Comparison of ENCODE assay signal across 8 cellular contexts in genomic region chr6:4018194-4019111, GRCh38.
DNase-seq lines count a peak whose midpoint lies in the region; ATAC-seq, FAIRE-seq and TF ChIP-seq lines count a peak whose summit lies in the region.

No MANE protein-coding gene starts in this region.

- intact Hi-C loops in mammary epithelial cell (cut with micrococcal nuclease): loop anchor here (5.0 kb wide), 1 partner anchor 881 kb away; no protein-coding TSS in a partner anchor

- dilution Hi-C loops in mammary epithelial cell (cut with HindIII; ENCODE audit: low sequenced_read_pairs): no loop called here

- peak overlapping the region; percentile 83 for H3K9ac ChIP-seq in mammary epithelial cell (ENCODE audit: insufficient read depth, low read length)

- H3K9me3 ChIP-seq in WERI-Rb-1 (ENCODE audit: severe bottlenecking): no peaks in the 10 kb centered on the region
- no peaks in the 10 kb centered on the region for H3K9me3 ChIP-seq in mammary epithelial cell (replicated peaks; ENCODE audit: insufficient read depth, low read length)
- H3K9me3 ChIP-seq in small intestine (ENCODE audit: control insufficient read depth, low read depth): no peaks in the 10 kb centered on the region

- TF ChIP-seq CTCF in AG09309 (IDR thresholded peaks at IDR 0.05; ENCODE audit: control insufficient read depth, insufficient read depth, low read depth, low read length, missing control alignments) (peak; percentile 47), WERI-Rb-1 (IDR thresholded peaks at IDR 0.05; ENCODE audit: low read depth, low read length) (peak; percentile 54), mammary epithelial cell (conservative IDR thresholded peaks at IDR 0.05 in 1 of 2, IDR thresholded peaks at IDR 0.05 in 1 of 2; ENCODE audit: extremely low read depth in 1 of 2, insufficient read depth in 1 of 2, low read depth in 1 of 2, low read length in 2 of 2) (peak; percentile 22 to 59)

- H4K20me1 ChIP-seq in mammary epithelial cell (ENCODE audit: insufficient read depth, low read length): no peaks in the 10 kb centered on the region

- peak overlapping the region; percentile 90 for H3K4me2 ChIP-seq in mammary epithelial cell (ENCODE audit: insufficient read depth, low read depth, low read length)

- H3K27ac ChIP-seq in WERI-Rb-1: peak overlapping the region; percentile 99
- peak overlapping the region; percentile 78 for H3K27ac ChIP-seq in mammary epithelial cell (ENCODE audit: insufficient read depth, low read depth, low read length)
- H3K27ac ChIP-seq in small intestine (ENCODE audit: low read depth in 1 of 2, low read length in 1 of 2): peak overlapping the region; percentile 99

- DNase-seq in AG09309 (ENCODE audit: low read depth) (peak; percentile 76), NCI-H2196 treated with DMSO at 0.1 percent for 48 hours (lab: John Stamatoyannopoulos, UW; ENCODE audit: unreplicated experiment) (peak; percentile 95), WERI-Rb-1 (peak; percentile 100), mammary epithelial cell (peak; percentile 96), iPS-NIHi11 (ENCODE audit: low spot score) (peak; percentile 93), small intestine (peak; percentile 98)

- H3K36me3 ChIP-seq in WERI-Rb-1: peaks cover 25% of the 10 kb centered on the region
- H3K36me3 ChIP-seq in mammary epithelial cell (ENCODE audit: insufficient read depth, low read length): no peaks in the 10 kb centered on the region
- H3K36me3 ChIP-seq in small intestine (ENCODE audit: control insufficient read depth in 2 of 2, insufficient read depth in 2 of 2, low read length in 2 of 2): no peaks in the 10 kb centered on the region

- H3K4me1 ChIP-seq in mammary epithelial cell (ENCODE audit: insufficient read depth, low read length) (peaks cover 15% of the 10 kb centered on the region), small intestine (ENCODE audit: control insufficient read depth in 2 of 2, insufficient read depth in 1 of 2, low read depth in 1 of 2, low read length in 1 of 2) (peaks cover 6 to 7% of the 10 kb centered on the region in 2 donors)

- H3K27me3 ChIP-seq in WERI-Rb-1 (ENCODE audit: insufficient read depth, low read depth, severe bottlenecking): no peaks in the 10 kb centered on the region
- no peaks in the 10 kb centered on the region for H3K27me3 ChIP-seq in mammary epithelial cell (ENCODE audit: insufficient read depth, low read length)
- H3K27me3 ChIP-seq in small intestine (ENCODE audit: control insufficient read depth in 2 of 2, insufficient read depth in 2 of 2, low read length in 2 of 2): no peaks in the 10 kb centered on the region

- peaks cover 67% of the 10 kb centered on the region for H3K79me2 ChIP-seq in mammary epithelial cell (ENCODE audit: insufficient read depth, low read length)

- ATAC-seq in GM18909 (IDR thresholded peaks at IDR 0.05; ENCODE audit: poor library complexity, unreplicated experiment): peak; percentile 74
- peak; percentile 57 for ATAC-seq in HG03159 (IDR thresholded peaks at IDR 0.05; ENCODE audit: unreplicated experiment)

- FAIRE-seq in small intestine (lab: Jason Lieb, UNC): no peak

- no TSS peak for BruUV-seq in mammary epithelial cell (replicated peaks; lab: Mats Ljungman, UMichigan)

- H3K4me3 ChIP-seq in AG09309 (ENCODE audit: control insufficient read depth, low read depth, low read length) (peak overlapping the region; percentile 66), WERI-Rb-1 (ENCODE audit: low read depth, low read length) (peak overlapping the region; percentile 70), mammary epithelial cell (replicated peaks in 1 of 3; ENCODE audit: insufficient read depth in 1 of 3, low read depth in 2 of 3, low read length in 3 of 3) (peak overlapping the region; percentile 57 to 98 (median 73)), small intestine (ENCODE audit: low read depth in 1 of 2, low read length in 2 of 2) (peak overlapping the region; percentile 51 to 82)

- in situ Hi-C loops in mammary epithelial cell (cut with MboI; ENCODE audit: low sequenced_read_pairs in 2 of 2): loop anchor here in 1 of 2 donors (25.0 kb wide), 1 partner anchor 731 kb away; no protein-coding TSS in a partner anchor

- CTCF ChIA-PET in mammary epithelial cell (lab: Charles Lee; ENCODE audit: low non-redundant PET): no interaction called here

- 2% methylated on average over 37 of the region's 69 CpGs for WGBS in mammary epithelial cell (ENCODE audit: low coverage, missing lambda C conversion rate)
- WGBS in small intestine, 3 donors: 0 to 1% (median 0%) methylated on average over 68 to 69 of the region's 69 CpGs

- peak overlapping the region; percentile 91 for H2AFZ ChIP-seq in mammary epithelial cell (ENCODE audit: low read depth, low read length)

Comparison
In these comparisons a context has a peak if more than half of its experiments do, and no peak if none do; other contexts are left out.
1. Peak in every context shown above with its lines: DNase-seq, ATAC-seq, H3K4me3 ChIP-seq and H3K27ac ChIP-seq.